In genomic region chr14:55191881-55192616, GRCh38 we compare ENCODE assay signal across 9 cellular contexts. TPM values are rescaled to one million over a fixed set of nuclear protein-coding genes. Genes with fewer than 3 reads are reported as not detected.
DNase-seq lines count a peak whose midpoint lies in the region; ATAC-seq, FAIRE-seq and TF ChIP-seq lines count a peak whose summit lies in the region.
"Had no signal": no experiment of that assay in that cellular context is flagged by ENCODE, and none has a peak within 500 bp of the region (broad histone marks: within the 10 kb centered on the region; RNA-seq: fewer than 3 reads in every experiment).

No MANE protein-coding gene starts in this region.

- ATAC-seq in effector memory CD8-positive, alpha-beta T cell (replicated peaks): no peak

- no peak for FAIRE-seq in H54 (lab: Jason Lieb, UNC)
- FAIRE-seq: colon had no signal

- no peaks in the 10 kb centered on the region for H3K9me3 Mint-ChIP-seq in effector memory CD8-positive, alpha-beta T cell

- no peak for TF ChIP-seq POLR2A in NB4 (IDR thresholded peaks at IDR 0.05; ENCODE audit: extremely low read depth, insufficient read length)
- TF ChIP-seq POLR2A in H54 (IDR thresholded peaks at IDR 0.05; ENCODE audit: low read depth, low read length): no peak

- peak overlapping the region; percentile 72 for H3K27ac ChIP-seq in osteoblast (ENCODE audit: low read depth, low read length)

- H3K27ac Mint-ChIP-seq in effector memory CD8-positive, alpha-beta T cell: peak overlapping the region; percentile 59 to 76

- H3K27me3 Mint-ChIP-seq in effector memory CD8-positive, alpha-beta T cell: no peaks in the 10 kb centered on the region

- no peak for TF ChIP-seq CTCF in NB4 (IDR thresholded peaks at IDR 0.05; ENCODE audit: low read depth, low read length)
- no peak for TF ChIP-seq CTCF in osteoblast (IDR thresholded peaks at IDR 0.05; ENCODE audit: extremely low read depth, low read depth, low read length)

- H3K4me1 Mint-ChIP-seq in effector memory CD8-positive, alpha-beta T cell (ENCODE audit: low read depth in 2 of 2): peaks cover 7 to 13% of the 10 kb centered on the region in 2 donors

- H3K4me3 ChIP-seq in NB4 (ENCODE audit: low read depth, low read length): peak overlapping the region; percentile 92
- H3K4me3 ChIP-seq in osteoblast (ENCODE audit: insufficient read depth, low read length): peak overlapping the region; percentile 96

- H2AFZ ChIP-seq in osteoblast (ENCODE audit: low read length): peak overlapping the region; percentile 98

- peaks cover 6% of the 10 kb centered on the region for H3K36me3 Mint-ChIP-seq in effector memory CD8-positive, alpha-beta T cell (ENCODE audit: insufficient read depth)

- H4K20me1 ChIP-seq in osteoblast (ENCODE audit: insufficient read depth, low read length): no peaks in the 10 kb centered on the region

- H3K27me3 ChIP-seq in osteoblast (ENCODE audit: insufficient read depth, low read length): no peaks in the 10 kb centered on the region

- no peaks in the 10 kb centered on the region for H3K36me3 ChIP-seq in osteoblast (ENCODE audit: insufficient read depth, low read length)

- peaks cover 29% of the 10 kb centered on the region for H3K4me1 ChIP-seq in osteoblast (ENCODE audit: insufficient read depth, low read length)

- no peaks in the 10 kb centered on the region for H3K9me3 ChIP-seq in osteoblast (ENCODE audit: low read depth, low read length)

- H3K4me3 Mint-ChIP-seq in effector memory CD8-positive, alpha-beta T cell: peak overlapping the region; percentile 83 to 88

- peak overlapping the region; percentile 97 for H3K4me2 ChIP-seq in osteoblast (ENCODE audit: insufficient read depth, low read length)

- peaks cover 40% of the 10 kb centered on the region for H3K79me2 ChIP-seq in osteoblast (ENCODE audit: insufficient read depth, low read length)

- DNase-seq in NCI-H748 (lab: John Stamatoyannopoulos, UW; ENCODE audit: unreplicated experiment): peak; percentile 22
- DNase-seq in NCI-H748 treated with DMSO at 0.1 percent for 48 hours (lab: John Stamatoyannopoulos, UW): no peak
- no peak for DNase-seq in NB4 (ENCODE audit: low read depth)
- no peak for DNase-seq in effector memory CD8-positive, alpha-beta T cell
- peak; percentile 30 for DNase-seq in osteoblast (ENCODE audit: insufficient read length, low spot score, missing footprints)
- no peak for DNase-seq in stimulated activated CD4-positive, alpha-beta T cell treated with anti-CD3 and anti-CD28 coated beads, Interleukin-4, amount 100 ng/mL, for 1 hour
- DNase-seq in H54 (ENCODE audit: insufficient read length, low spot score): no peak
- DNase-seq in stimulated activated CD8-positive, alpha-beta memory T cell treated with anti-CD3 and anti-CD28 coated beads, Interleukin-4, amount 100 ng/mL, for 48 hours: no peak

RNA-seq across cellular contexts. Expression of gene DLGAP5, which starts 0.7 kb away (rescaled TPM):
- 4.1 and 5.1 TPM in 2 replicates for total RNA-seq in osteoblast

Comparison
In these comparisons a context has a peak if more than half of its experiments do, and no peak if none do; other contexts are left out.
1. DNase-seq: peak in NCI-H748 (single experiment) and osteoblast (single experiment); none in NCI-H748 treated with DMSO at 0.1 percent for 48 hours (single experiment), NB4 (single experiment), effector memory CD8-positive, alpha-beta T cell (0 of 3), stimulated activated CD4-positive, alpha-beta T cell treated with anti-CD3 and anti-CD28 coated beads, Interleukin-4, amount 100 ng/mL, for 1 hour (single experiment), H54 (single experiment) and stimulated activated CD8-positive, alpha-beta memory T cell treated with anti-CD3 and anti-CD28 coated beads, Interleukin-4, amount 100 ng/mL, for 48 hours (single experiment).